Comparison of ENCODE assay signal across 9 cellular contexts in the genomic region with DNA sequence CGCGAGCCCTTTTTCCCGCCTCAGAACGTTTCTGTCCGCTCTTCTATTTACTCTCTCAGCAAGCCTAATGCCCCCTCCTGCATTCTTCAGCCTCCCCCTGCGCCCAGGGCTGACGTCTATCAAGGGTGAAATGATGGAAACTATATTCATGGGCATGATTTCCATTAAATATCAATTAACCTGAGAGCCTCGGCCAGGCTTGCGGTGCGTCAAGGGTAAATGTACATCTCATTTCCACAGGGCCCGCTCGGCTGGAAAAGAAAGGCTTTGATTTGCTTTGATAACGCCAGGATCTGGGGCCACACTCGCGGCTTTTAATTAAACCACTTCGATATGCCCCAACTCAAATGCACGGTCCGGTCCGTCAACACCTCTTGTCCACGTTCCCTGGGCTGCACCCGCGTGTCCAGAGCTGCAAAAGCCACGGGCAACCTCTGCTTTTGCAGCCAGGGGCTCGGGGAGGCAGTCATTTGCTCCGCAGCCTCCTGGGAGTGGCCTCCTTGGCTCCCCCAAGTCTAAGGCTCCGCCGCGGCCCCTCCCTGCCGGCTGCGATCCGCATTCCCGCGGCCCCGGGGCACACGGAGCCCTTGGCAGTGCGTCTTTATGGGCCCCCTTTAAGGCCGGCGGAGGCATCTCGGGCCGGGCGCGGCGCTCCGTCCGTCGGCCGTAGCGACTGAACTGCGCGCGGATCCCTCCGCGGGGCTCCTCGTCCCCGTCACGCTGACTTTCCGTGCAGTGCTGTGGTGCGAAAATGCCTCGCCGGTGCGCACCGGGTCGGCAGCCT.
DNase-seq lines count a peak whose midpoint lies in the region; ATAC-seq and TF ChIP-seq lines count a peak whose summit lies in the region.
"Had no signal": no experiment of that assay in that cellular context is flagged by ENCODE, and none has a peak within 500 bp of the region (broad histone marks: within the 10 kb centered on the region; RNA-seq: fewer than 3 reads in every experiment).

TSS of gene HOXD8 (plus strand) at position 693 of the 784 bp plus-strand sequence. CDS start 662 bp downstream, outside the sequence.

- H3K36me3 Mint-ChIP-seq in activated naive CD4-positive, alpha-beta T cell treated with anti-CD3 and anti-CD28 coated beads, Interleukin-2, amount 50 U/mL, for 24 hours, result peaks cover 2% of the 10 kb centered on the region
- peaks cover 16% of the 10 kb centered on the region for H3K36me3 Mint-ChIP-seq in stimulated activated effector memory CD8-positive, alpha-beta T cell treated with anti-CD3 and anti-CD28 coated beads, Interleukin-12 subunit alpha, Interleukin-12 subunit beta, amount 100 ng/mL, for 72 hours

- DNase-seq in D341Med (ENCODE audit: low spot score) (peak; percentile 66), NCI-H1417 (lab: John Stamatoyannopoulos, UW) (peak; percentile 73 to 93 (median 90)), iPS-NIHi11 (ENCODE audit: low spot score) (peak; percentile 68), GM10266 (ENCODE audit: extremely low spot score) (no peak)
- DNase-seq in stimulated activated effector memory CD8-positive, alpha-beta T cell treated with anti-CD3 and anti-CD28 coated beads, Interleukin-12 subunit alpha, Interleukin-12 subunit beta, amount 100 ng/mL, for 72 hours (ENCODE audit: low spot score in 2 of 2), result no peak
- DNase-seq in activated effector memory CD4-positive, alpha-beta T cell treated with Interleukin-2 at 50 U/mL for 16 hours, result no peak
- DNase-seq: right lobe of liver had no signal

- H3K27ac Mint-ChIP-seq in activated naive CD4-positive, alpha-beta T cell treated with anti-CD3 and anti-CD28 coated beads, Interleukin-2, amount 50 U/mL, for 24 hours, result peak within 1 kb of the TSS; percentile 20
- H3K27ac Mint-ChIP-seq in stimulated activated effector memory CD8-positive, alpha-beta T cell treated with anti-CD3 and anti-CD28 coated beads, Interleukin-12 subunit alpha, Interleukin-12 subunit beta, amount 100 ng/mL, for 72 hours, result no peak within 1 kb of the TSS

- peaks cover 33% of the 10 kb centered on the region for H3K4me1 Mint-ChIP-seq in activated naive CD4-positive, alpha-beta T cell treated with anti-CD3 and anti-CD28 coated beads, Interleukin-2, amount 50 U/mL, for 24 hours
- peaks cover 30% of the 10 kb centered on the region for H3K4me1 Mint-ChIP-seq in stimulated activated effector memory CD8-positive, alpha-beta T cell treated with anti-CD3 and anti-CD28 coated beads, Interleukin-12 subunit alpha, Interleukin-12 subunit beta, amount 100 ng/mL, for 72 hours

- ATAC-seq in stimulated activated effector memory CD8-positive, alpha-beta T cell treated with anti-CD3 and anti-CD28 coated beads, Interleukin-12 subunit alpha, Interleukin-12 subunit beta, amount 100 ng/mL, for 72 hours, result peak; percentile 39
- ATAC-seq in GM18909 (IDR thresholded peaks at IDR 0.05; ENCODE audit: poor library complexity, unreplicated experiment), result no peak

- peaks cover 68% of the 10 kb centered on the region for H3K27me3 Mint-ChIP-seq in activated naive CD4-positive, alpha-beta T cell treated with anti-CD3 and anti-CD28 coated beads, Interleukin-2, amount 50 U/mL, for 24 hours

- peak within 1 kb of the TSS; percentile 62 for H3K4me3 Mint-ChIP-seq in activated naive CD4-positive, alpha-beta T cell treated with anti-CD3 and anti-CD28 coated beads, Interleukin-2, amount 50 U/mL, for 24 hours
- peak within 1 kb of the TSS; percentile 44 for H3K4me3 Mint-ChIP-seq in stimulated activated effector memory CD8-positive, alpha-beta T cell treated with anti-CD3 and anti-CD28 coated beads, Interleukin-12 subunit alpha, Interleukin-12 subunit beta, amount 100 ng/mL, for 72 hours

- no peaks in the 10 kb centered on the region for H3K9me3 Mint-ChIP-seq in activated naive CD4-positive, alpha-beta T cell treated with anti-CD3 and anti-CD28 coated beads, Interleukin-2, amount 50 U/mL, for 24 hours
- no peaks in the 10 kb centered on the region for H3K9me3 Mint-ChIP-seq in stimulated activated effector memory CD8-positive, alpha-beta T cell treated with anti-CD3 and anti-CD28 coated beads, Interleukin-12 subunit alpha, Interleukin-12 subunit beta, amount 100 ng/mL, for 72 hours

- TF ChIP-seq CTCF in GM10266 (IDR thresholded peaks at IDR 0.05; ENCODE audit: control insufficient read depth, insufficient read depth, low read depth, missing control alignments), result no peak

Comparison
In these comparisons a context has a peak if more than half of its experiments do, and no peak if none do; other contexts are left out.
1. DNase-seq: peak in D341Med (single experiment), NCI-H1417 (3 of 3) and iPS-NIHi11 (single experiment); none in stimulated activated effector memory CD8-positive, alpha-beta T cell treated with anti-CD3 and anti-CD28 coated beads, Interleukin-12 subunit alpha, Interleukin-12 subunit beta, amount 100 ng/mL, for 72 hours (0 of 2), GM10266 (single experiment) and activated effector memory CD4-positive, alpha-beta T cell treated with Interleukin-2 at 50 U/mL for 16 hours (single experiment).